ENCODE assay signal across 8 cellular contexts in genomic region chr5:95961617-95962474, GRCh38. TPM values are rescaled to one million over a fixed set of nuclear protein-coding genes. Genes with fewer than 3 reads are reported as not detected.
A peak's percentile ranks its signal among the peaks of the same experiment; 100 is the strongest.
DNase-seq lines count a peak whose midpoint lies in the region; ATAC-seq and TF ChIP-seq lines count a peak whose summit lies in the region.

ELL2 (minus strand) TSS chr5:95961851; CDS start chr5:95961721, 130 bp downstream.

- peak; percentile 94 for DNase-seq in GM13976 (ENCODE audit: low spot score)
- peak; percentile 85 for DNase-seq in NCI-H1436 (lab: John Stamatoyannopoulos, UW)
- peak; percentile 91 to 99 (median 97) for DNase-seq in T-helper 2 cell
- peak; percentile 99 for DNase-seq in left ventricle myocardium inferior
- peak; percentile 100 for DNase-seq in posterior vena cava (ENCODE audit: low spot score)
- DNase-seq in upper lobe of left lung, result peak; percentile 99 to 100

- intact Hi-C loops in left ventricle myocardium inferior (cut with micrococcal nuclease), result no loop called here
- intact Hi-C loops in posterior vena cava (cut with DNase I), result loop anchor here (2.0 to 5.0 kb wide), 2 partner anchors 285 to 375 kb away; no protein-coding TSS in a partner anchor

- H3K36me3 ChIP-seq in left ventricle myocardium inferior (no peaks in the 10 kb centered on the region), upper lobe of left lung (no peaks in the 10 kb centered on the region)

- H3K4me1 ChIP-seq in left ventricle myocardium inferior (peaks cover 55% of the 10 kb centered on the region), upper lobe of left lung (peaks cover 16 to 30% (median 20%) of the 10 kb centered on the region in 4 donors)

- ATAC-seq in HG02759 (IDR thresholded peaks at IDR 0.05; ENCODE audit: unreplicated experiment) (peak; percentile 86), upper lobe of left lung (ENCODE audit: low FRiP score in 2 of 2) (peak; percentile 93 to 97)

- H3K27ac ChIP-seq in angular gyrus (ENCODE audit: low read depth, low read length) (peak within 1 kb of the TSS; percentile 92), left ventricle myocardium inferior (replicated peaks) (peak within 1 kb of the TSS; percentile 99), upper lobe of left lung (peak within 1 kb of the TSS; percentile 96 to 100 (median 100))

- H3K27me3 ChIP-seq in left ventricle myocardium inferior (ENCODE audit: low read depth) (no peaks in the 10 kb centered on the region), upper lobe of left lung (no peaks in the 10 kb centered on the region)

- H3K9me3 ChIP-seq in left ventricle myocardium inferior (replicated peaks), result no peaks in the 10 kb centered on the region
- no peaks in the 10 kb centered on the region for H3K9me3 ChIP-seq in upper lobe of left lung

- TF ChIP-seq CTCF in GM13976 (IDR thresholded peaks at IDR 0.05; ENCODE audit: borderline replicate concordance, control extremely low read depth, extremely low read depth, insufficient read depth, missing control alignments) (no peak), left ventricle myocardium inferior (IDR thresholded peaks at IDR 0.05; ENCODE audit: borderline replicate concordance) (no peak), upper lobe of left lung (IDR thresholded peaks at IDR 0.05) (no peak)

- H3K4me3 ChIP-seq in left ventricle myocardium inferior (peak within 1 kb of the TSS; percentile 96), upper lobe of left lung (peak within 1 kb of the TSS; percentile 36 to 84 (median 78))

- in situ Hi-C loops in GM13976 (cut with MboI; ENCODE audit: low sequenced_read_pairs, unreplicated experiment), result no loop called here

- TF ChIP-seq EP300 in upper lobe of left lung (IDR thresholded peaks at IDR 0.05), result peak; percentile 92 to 100 (median 98)

- 0 to 1% methylated on average over 20 to 27 of the region's 63 CpGs for WGBS in upper lobe of left lung, 2 donors

- TF ChIP-seq POLR2A in upper lobe of left lung (IDR thresholded peaks at IDR 0.05), result peak; percentile 84 to 97 (median 92)

RNA-seq across cellular contexts. Expression of gene ELL2, which starts in this region (rescaled TPM):
- total RNA-seq in left ventricle myocardium inferior (21.0 TPM), posterior vena cava (100 to 1,000 TPM in 1 of 2 donors, 10 to 100 TPM in 1; 69.8 to 135 TPM), upper lobe of left lung (100 to 1,000 TPM in 1 of 6 donors, 10 to 100 TPM in 5; 44.4 to 203 (median 54.3) TPM)

Comparison
In these comparisons a context has a peak if more than half of its experiments do, and no peak if none do; other contexts are left out.
1. Peak in every context shown above with its lines: DNase-seq, ATAC-seq, H3K4me3 ChIP-seq and H3K27ac ChIP-seq.